In genomic region chr7:74708569-74709275, GRCh38 we compare ENCODE assay signal across 24 cellular contexts. TPM values are rescaled to one million over a fixed set of nuclear protein-coding genes. Genes with fewer than 3 reads are reported as not detected.
A peak's percentile ranks its signal among the peaks of the same experiment; 100 is the strongest.
DNase-seq lines count a peak whose midpoint lies in the region; ATAC-seq and TF ChIP-seq lines count a peak whose summit lies in the region.
"Had no signal": no experiment of that assay in that cellular context is flagged by ENCODE, and none has a peak within 500 bp of the region (broad histone marks: within the 10 kb centered on the region; RNA-seq: fewer than 3 reads in every experiment).

No MANE protein-coding gene starts in this region.

- H3K4me3 Mint-ChIP-seq in activated CD4-positive, alpha-beta memory T cell treated with anti-CD3 and anti-CD28 coated beads for 36 hours, result no peak overlapping the region
- H3K4me3 Mint-ChIP-seq: CD8-positive, alpha-beta T cell; stimulated activated naive CD8-positive, alpha-beta T cell treated with anti-CD3 and anti-CD28 coated beads, Interleukin-15, Interleukin-2, amounts not matched to agents 100 ng/mL and 50 ng/mL, for 24 hours had no signal

- peaks cover 10% of the 10 kb centered on the region for H3K9me3 Mint-ChIP-seq in activated CD4-positive, alpha-beta memory T cell treated with anti-CD3 and anti-CD28 coated beads for 36 hours
- H3K9me3 Mint-ChIP-seq: CD8-positive, alpha-beta T cell; stimulated activated naive CD8-positive, alpha-beta T cell treated with anti-CD3 and anti-CD28 coated beads, Interleukin-15, Interleukin-2, amounts not matched to agents 100 ng/mL and 50 ng/mL, for 24 hours had no signal

- no TSS peak for BruUV-seq in IMR-90 (replicated peaks; lab: Mats Ljungman, UMichigan)

- H3K4me3 ChIP-seq in IMR-90 (ENCODE audit: insufficient read depth, low read depth, low read length) (no peak overlapping the region), fibroblast of the aortic adventitia (ENCODE audit: low read depth, low read length) (no peak overlapping the region)
- H3K4me3 ChIP-seq: ascending aorta, mucosa of descending colon, sigmoid colon had no signal

- DNase-seq in IMR-90, result no peak
- DNase-seq in fibroblast of the aortic adventitia (ENCODE audit: low read depth), result peak; percentile 5
- DNase-seq in sciatic nerve (ENCODE audit: low spot score), result no peak
- no peak for DNase-seq in NCI-H526 treated with DMSO at 0.1 percent for 48 hours (lab: John Stamatoyannopoulos, UW)
- no peak for DNase-seq in activated CD4-positive, alpha-beta memory T cell treated with anti-CD3 and anti-CD28 coated beads for 36 hours
- DNase-seq: activated CD4-positive, alpha-beta T cell treated with anti-CD3 and anti-CD28 coated beads for 48 hours; activated naive CD4-positive, alpha-beta T cell treated with anti-CD3 and anti-CD28 coated beads, Interleukin-2, amount 50 U/mL, for 16 hours; CD8-positive, alpha-beta T cell; DMS153; effector CD8-positive, alpha-beta T cell; islet precursor cell; KG1; MM.1S; mucosa of descending colon; NCI-H146; NCI-H2171 treated with DMSO at 0.1 percent for 48 hours; NCI-H526; sigmoid colon; T-helper 1 cell; trophoblast cell had no signal

- no peak overlapping the region for H3K4me2 ChIP-seq in IMR-90 (ENCODE audit: low read depth, low read length)

- H3K79me1 ChIP-seq in IMR-90 (ENCODE audit: low read depth in 1 of 2, low read length in 2 of 2), result peaks cover 30 to 51% of the 10 kb centered on the region in 2 experiments

- no peak overlapping the region for H2BK15ac ChIP-seq in IMR-90 (ENCODE audit: low read depth, low read length)

- H2BK120ac ChIP-seq in IMR-90 (ENCODE audit: low read depth, low read length), result no peak overlapping the region

- H3K9me1 ChIP-seq in IMR-90 (ENCODE audit: insufficient read depth, low read length), result no peaks in the 10 kb centered on the region; the same call in 1 of the 2 replicates

- H2BK20ac ChIP-seq in IMR-90 (ENCODE audit: low read depth, low read length), result no peak overlapping the region

- H3K4me1 ChIP-seq in IMR-90 (ENCODE audit: control insufficient read depth, insufficient read depth, low read length), result peaks cover 7% of the 10 kb centered on the region
- H3K4me1 ChIP-seq: ascending aorta, sigmoid colon had no signal

- H4K91ac ChIP-seq in IMR-90 (ENCODE audit: insufficient read depth, low read depth, low read length), result no peak overlapping the region

- H3K18ac ChIP-seq in IMR-90 (ENCODE audit: low read depth, low read length), result no peak overlapping the region

- H3K27me3 ChIP-seq in IMR-90 (ENCODE audit: control insufficient read depth, insufficient read depth, low read length), result no peaks in the 10 kb centered on the region
- H3K27me3 ChIP-seq: ascending aorta, sigmoid colon had no signal

- H4K5ac ChIP-seq in IMR-90 (ENCODE audit: low read depth, low read length), result peak overlapping the region; percentile 63

- H3K36me3 ChIP-seq in IMR-90 (ENCODE audit: control insufficient read depth, insufficient read depth, low read length), result peaks cover 65% of the 10 kb centered on the region

- 0 out of 2 replicates have a peak overlapping the region, but pooled peaks have one; percentile 13 for H3K4ac ChIP-seq in IMR-90 (ENCODE audit: low read depth, low read length)

- WGBS in IMR-90 (ENCODE audit: extremely low coverage in 2 of 2, insufficient read length in 1 of 2), 2 experiments, result 80% methylated on average over 1 of the region's 7 CpGs; no CpG with 5 or more reads in 1 of the 2 experiments

- H3K27ac Mint-ChIP-seq in activated CD4-positive, alpha-beta memory T cell treated with anti-CD3 and anti-CD28 coated beads for 36 hours, result no peak overlapping the region
- H3K27ac Mint-ChIP-seq: CD8-positive, alpha-beta T cell; stimulated activated naive CD8-positive, alpha-beta T cell treated with anti-CD3 and anti-CD28 coated beads, Interleukin-15, Interleukin-2, amounts not matched to agents 100 ng/mL and 50 ng/mL, for 24 hours had no signal

- H4K20me1 ChIP-seq in IMR-90 (ENCODE audit: insufficient read depth, low read length), result no peaks in the 10 kb centered on the region

- H2AK9ac ChIP-seq in IMR-90 (replicated peaks; ENCODE audit: low read depth, low read length, poor library complexity), result no peak overlapping the region

- dilution Hi-C loops in IMR-90 (cut with HindIII; ENCODE audit: low sequenced_read_pairs, unreplicated experiment), result no loop called here

- no peak for TF ChIP-seq CTCF in IMR-90 (conservative IDR thresholded peaks at IDR 0.05; ENCODE audit: low read depth, low read length)
- no peak for TF ChIP-seq CTCF in fibroblast of the aortic adventitia (IDR thresholded peaks at IDR 0.05; ENCODE audit: insufficient read depth, low read length)

- no peak overlapping the region for H3K23ac ChIP-seq in IMR-90 (ENCODE audit: low read depth, low read length)

- peaks cover 50% of the 10 kb centered on the region for H3K36me3 Mint-ChIP-seq in activated CD4-positive, alpha-beta memory T cell treated with anti-CD3 and anti-CD28 coated beads for 36 hours

- no peak overlapping the region for H2AFZ ChIP-seq in IMR-90 (replicated peaks; ENCODE audit: low read length, poor library complexity)

- peaks cover 8% of the 10 kb centered on the region for H3K9me3 ChIP-seq in IMR-90 (ENCODE audit: control insufficient read depth, insufficient read depth, low read length)

- H3K27ac ChIP-seq in IMR-90 (ENCODE audit: insufficient read depth, low read length) (peak overlapping the region; percentile 54; the same call in 1 of the 2 replicates), angular gyrus (ENCODE audit: low read depth, low read length) (peak overlapping the region; percentile 40)
- H3K27ac ChIP-seq: ascending aorta, sigmoid colon had no signal

- in situ Hi-C loops in IMR-90 (cut with MboI; ENCODE audit: low sequenced_read_pairs), result loop anchor here (10.0 kb wide), 1 partner anchor 284 kb away; no protein-coding TSS in a partner anchor

- CTCF ChIA-PET in IMR-90 (lab: Yijun Ruan, JAX), result no interaction called here
- CTCF ChIA-PET in activated CD4-positive, alpha-beta memory T cell treated with anti-CD3 and anti-CD28 coated beads for 36 hours (lab: Charles Lee), result no interaction called here

- intact Hi-C loops in IMR-90 (cut with micrococcal nuclease), result loop anchor here (5.0 kb wide), 1 partner anchor 46 kb away; no protein-coding TSS in a partner anchor
- intact Hi-C loops in sciatic nerve (cut with DNase I), result no loop called here
- intact Hi-C loops in activated CD4-positive, alpha-beta memory T cell treated with anti-CD3 and anti-CD28 coated beads for 36 hours (cut with micrococcal nuclease), result no loop called here

- H2AK5ac ChIP-seq in IMR-90 (ENCODE audit: low read depth, low read length), result 0 out of 2 replicates have a peak overlapping the region, but pooled peaks have one; percentile 9

- POLR2A ChIA-PET in IMR-90 (lab: Charles Lee; ENCODE audit: unreplicated experiment), result no interaction called here
- POLR2A ChIA-PET in activated CD4-positive, alpha-beta memory T cell treated with anti-CD3 and anti-CD28 coated beads for 36 hours (lab: Charles Lee), result no interaction called here

- H3K27me3 Mint-ChIP-seq in activated CD4-positive, alpha-beta memory T cell treated with anti-CD3 and anti-CD28 coated beads for 36 hours, result no peaks in the 10 kb centered on the region
- H3K27me3 Mint-ChIP-seq: stimulated activated naive CD8-positive, alpha-beta T cell treated with anti-CD3 and anti-CD28 coated beads, Interleukin-15, Interleukin-2, amounts not matched to agents 100 ng/mL and 50 ng/mL, for 24 hours had no signal

- no peak for TF ChIP-seq POLR2A in IMR-90 (IDR thresholded peaks at IDR 0.05; ENCODE audit: low read depth, low read length)

- no peak overlapping the region for H4K8ac ChIP-seq in IMR-90 (ENCODE audit: low read depth in 2 of 2, low read length in 2 of 2)

- H3K9ac ChIP-seq in IMR-90 (ENCODE audit: low read depth, low read length), result no peak overlapping the region

- no peak overlapping the region for H3K14ac ChIP-seq in IMR-90 (replicated peaks; ENCODE audit: low read depth, low read length)

- H2BK5ac ChIP-seq in IMR-90 (ENCODE audit: low read depth, low read length, poor library complexity, severe bottlenecking), result peak overlapping the region; percentile 50

- no peak overlapping the region for H3K56ac ChIP-seq in IMR-90 (ENCODE audit: extremely low read depth, insufficient read depth, low read length)

- no peak for TF ChIP-seq RAD21 in IMR-90 (IDR thresholded peaks at IDR 0.05; ENCODE audit: low read length)

- H3K4me1 Mint-ChIP-seq in activated CD4-positive, alpha-beta memory T cell treated with anti-CD3 and anti-CD28 coated beads for 36 hours (ENCODE audit: low read depth), result no peaks in the 10 kb centered on the region

- ATAC-seq in IMR-90 (ENCODE audit: low read depth), result no peak; the same call in 1 of the 2 replicates
- peak; percentile 72 for ATAC-seq in sciatic nerve
- ATAC-seq in GM18868 (IDR thresholded peaks at IDR 0.05; ENCODE audit: unreplicated experiment), result no peak
- ATAC-seq: CD8-positive, alpha-beta T cell; mucosa of descending colon had no signal

TF ChIP-seq in IMR-90, 13 proteins besides CTCF, POLR2A, EP300 and RAD21:
- TF ChIP-seq CEBPB (IDR thresholded peaks at IDR 0.05; ENCODE audit: low read depth, low read length) (peak; percentile 83), FOS (IDR thresholded peaks at IDR 0.05; ENCODE audit: low read depth, low read length) (no peak), USF2 (IDR thresholded peaks at IDR 0.05; ENCODE audit: low read depth, low read length) (no peak)

RNA-seq across cellular contexts. Expression of gene GTF2I, which starts 51.2 kb away (rescaled TPM):
- total RNA-seq in IMR-90 (2012; rRNA removed) (46.4 and 66.7 TPM in 2 replicates), fibroblast of the aortic adventitia (ENCODE audit: low replicate concordance) (109 and 156 TPM in 2 replicates), sciatic nerve (246 TPM)
- polyA plus RNA-seq in IMR-90 (2012; rRNA removed), result 78.3 and 88.8 TPM in 2 replicates
- polyA plus RNA-seq in IMR-90 (2012; cell fraction: cytosol; rRNA removed), result 18.4 and 23.4 TPM in 2 replicates
- 131 and 548 TPM in 2 replicates for polyA plus RNA-seq in IMR-90 (2012; cell fraction: nucleus; rRNA removed; ENCODE audit: low replicate concordance)
- 100 to 1,000 TPM; 113 to 116 TPM for total RNA-seq in activated CD4-positive, alpha-beta memory T cell treated with anti-CD3 and anti-CD28 coated beads for 36 hours
